14 cellular contexts compared by ENCODE assay signal in genomic region chr12:42707312-42707711, GRCh38.
DNase-seq lines count a peak whose midpoint lies in the region; ATAC-seq and TF ChIP-seq lines count a peak whose summit lies in the region.
"Had no signal": no experiment of that assay in that cellular context is flagged by ENCODE, and none has a peak within 500 bp of the region (broad histone marks: within the 10 kb centered on the region; RNA-seq: fewer than 3 reads in every experiment).

No MANE protein-coding gene starts in this region.

- H3K9me3 ChIP-seq in IMR-90 (ENCODE audit: control insufficient read depth, insufficient read depth, low read length) (no peaks in the 10 kb centered on the region), neural cell (ENCODE audit: low read length) (no peaks in the 10 kb centered on the region)

- dilution Hi-C loops in IMR-90 (cut with HindIII; ENCODE audit: low sequenced_read_pairs, unreplicated experiment), result no loop called here

- H3K56ac ChIP-seq in IMR-90 (ENCODE audit: extremely low read depth, insufficient read depth, low read length), result no peak overlapping the region

- no peaks in the 10 kb centered on the region for H3K9me1 ChIP-seq in IMR-90 (ENCODE audit: insufficient read depth, low read length)

- intact Hi-C loops in IMR-90 (cut with micrococcal nuclease), result loop anchor here (10.0 kb wide), 1 partner anchor 627 kb away; no protein-coding TSS in a partner anchor

- H2BK5ac ChIP-seq in IMR-90 (ENCODE audit: low read depth, low read length, poor library complexity, severe bottlenecking), result no peak overlapping the region

- TF ChIP-seq CTCF in IMR-90 (conservative IDR thresholded peaks at IDR 0.05; ENCODE audit: low read depth, low read length), result no peak
- TF ChIP-seq CTCF in neural cell (IDR thresholded peaks at IDR 0.05; ENCODE audit: poor library complexity, severe bottlenecking), result no peak

- H4K5ac ChIP-seq in IMR-90 (ENCODE audit: low read depth, low read length), result no peak overlapping the region

- H3K9ac ChIP-seq in IMR-90 (ENCODE audit: low read depth, low read length) (no peak overlapping the region), neural cell (ENCODE audit: low read length) (no peak overlapping the region)
- H3K9ac ChIP-seq: GM23248 had no signal

- no peak overlapping the region for H2BK120ac ChIP-seq in IMR-90 (ENCODE audit: low read depth, low read length)

- no peak overlapping the region for H3K4me3 ChIP-seq in IMR-90 (ENCODE audit: insufficient read depth, low read depth, low read length)
- no peak overlapping the region for H3K4me3 ChIP-seq in neural cell (ENCODE audit: low read length)
- H3K4me3 ChIP-seq: GM23248 had no signal

- no peak overlapping the region for H2BK15ac ChIP-seq in IMR-90 (ENCODE audit: low read depth, low read length)

- no peaks in the 10 kb centered on the region for H3K79me2 ChIP-seq in neural cell (replicated peaks; ENCODE audit: insufficient read depth, low read length)

- no peak for ATAC-seq in IMR-90 (ENCODE audit: low read depth)

- no peak overlapping the region for H2BK20ac ChIP-seq in IMR-90 (ENCODE audit: low read depth, low read length)

- no peaks in the 10 kb centered on the region for H3K9me2 ChIP-seq in neural cell (ENCODE audit: insufficient read depth, low read length)

- H3K4ac ChIP-seq in IMR-90 (ENCODE audit: low read depth, low read length), result no peak overlapping the region

- no peak overlapping the region for H3K18ac ChIP-seq in IMR-90 (ENCODE audit: low read depth, low read length)

- in situ Hi-C loops in IMR-90 (cut with MboI; ENCODE audit: low sequenced_read_pairs), result no loop called here

- no peak overlapping the region for H4K8ac ChIP-seq in IMR-90 (ENCODE audit: low read depth in 2 of 2, low read length in 2 of 2)

- H3K79me1 ChIP-seq in IMR-90 (ENCODE audit: low read depth in 1 of 2, low read length in 2 of 2), result no peaks in the 10 kb centered on the region

- no peak overlapping the region for H3K14ac ChIP-seq in IMR-90 (replicated peaks; ENCODE audit: low read depth, low read length)

- H3K36me3 ChIP-seq in IMR-90 (ENCODE audit: control insufficient read depth, insufficient read depth, low read length) (no peaks in the 10 kb centered on the region), neural cell (ENCODE audit: insufficient read depth, low read length) (no peaks in the 10 kb centered on the region)

- H4K91ac ChIP-seq in IMR-90 (ENCODE audit: insufficient read depth, low read depth, low read length), result no peak overlapping the region

- TF ChIP-seq EP300 in neural cell (conservative IDR thresholded peaks at IDR 0.05; ENCODE audit: poor library complexity, severe bottlenecking), result no peak

- POLR2A ChIA-PET in IMR-90 (lab: Charles Lee; ENCODE audit: unreplicated experiment), result no interaction called here

- H2AFZ ChIP-seq in IMR-90 (replicated peaks; ENCODE audit: low read length, poor library complexity) (no peak overlapping the region), neural cell (ENCODE audit: low read depth, low read length) (no peak overlapping the region)
- H2AFZ ChIP-seq: GM23248 had no signal

- H4K20me1 ChIP-seq in IMR-90 (ENCODE audit: insufficient read depth, low read length) (no peaks in the 10 kb centered on the region), neural cell (ENCODE audit: insufficient read depth) (no peaks in the 10 kb centered on the region)

- TF ChIP-seq POLR2A in IMR-90 (IDR thresholded peaks at IDR 0.05; ENCODE audit: low read depth, low read length), result no peak

- H3K27ac ChIP-seq in IMR-90 (ENCODE audit: insufficient read depth, low read length) (no peak overlapping the region), neural cell (ENCODE audit: low read length) (peak overlapping the region; percentile 42)
- H3K27ac ChIP-seq: GM23248 had no signal

- H3F3A ChIP-seq in neural cell (ENCODE audit: insufficient read depth, low read length, poor library complexity, severe bottlenecking), result no peaks in the 10 kb centered on the region

- H3K4me2 ChIP-seq in IMR-90 (ENCODE audit: low read depth, low read length), result no peak overlapping the region
- H3K4me2 ChIP-seq in neural cell (ENCODE audit: low read length), result no peak overlapping the region

- TF ChIP-seq RAD21 in IMR-90 (IDR thresholded peaks at IDR 0.05; ENCODE audit: low read length) (no peak), neural cell (conservative IDR thresholded peaks at IDR 0.05) (no peak)

- DNase-seq in COLO829 (ENCODE audit: low spot score) (peak; percentile 80), IMR-90 (no peak), GM19240 (ENCODE audit: insufficient read length, low spot score) (no peak), NCI-H2107 treated with DMSO at 0.1 percent for 48 hours (lab: John Stamatoyannopoulos, UW; ENCODE audit: unreplicated experiment) (no peak), SW 1271 (lab: John Stamatoyannopoulos, UW) (no peak)
- DNase-seq: C1 segment of cervical spinal cord; Caco-2; CD4-positive, alpha-beta memory T cell; DMS153; DND-41; GM23248; H7; HCEC 1CT had no signal

- WGBS in IMR-90 (ENCODE audit: extremely low coverage in 2 of 2, insufficient read length in 1 of 2), 2 experiments, result 83% methylated on average over 1 of the region's 2 CpGs; no CpG with 5 or more reads in 1 of the 2 experiments

- H2AK5ac ChIP-seq in IMR-90 (ENCODE audit: low read depth, low read length), result 0 out of 2 replicates have a peak overlapping the region, but pooled peaks have one; percentile 20

- CTCF ChIA-PET in IMR-90 (lab: Yijun Ruan, JAX), result no interaction called here

- H2AK9ac ChIP-seq in IMR-90 (replicated peaks; ENCODE audit: low read depth, low read length, poor library complexity), result no peak overlapping the region

- no peak overlapping the region for H3K23ac ChIP-seq in IMR-90 (ENCODE audit: low read depth, low read length)

- H3K27me3 ChIP-seq in IMR-90 (ENCODE audit: control insufficient read depth, insufficient read depth, low read length) (no peaks in the 10 kb centered on the region), neural cell (ENCODE audit: insufficient read depth, low read depth, low read length) (no peaks in the 10 kb centered on the region)

- H3K4me1 ChIP-seq in IMR-90 (ENCODE audit: control insufficient read depth, insufficient read depth, low read length), result peaks cover 2% of the 10 kb centered on the region; the same call in 1 of the 2 replicates
- H3K4me1 ChIP-seq: Caco-2 had no signal

- BruUV-seq in IMR-90 (replicated peaks; lab: Mats Ljungman, UMichigan), result no TSS peak

TF ChIP-seq in IMR-90, 13 proteins besides CTCF, POLR2A, EP300 and RAD21:
- TF ChIP-seq CHD1 (IDR thresholded peaks at IDR 0.05; ENCODE audit: low read depth, low read length), result no peak
- TF ChIP-seq MXI1 (IDR thresholded peaks at IDR 0.05; ENCODE audit: borderline replicate concordance, low read depth, low read length), result no peak
- no peak for TF ChIP-seq MAZ (IDR thresholded peaks at IDR 0.05; ENCODE audit: borderline replicate concordance, low read depth, low read length)

TF ChIP-seq in neural cell, 6 proteins besides CTCF, POLR2A, EP300 and RAD21:
- no peak for TF ChIP-seq POLR2AphosphoS5 (IDR thresholded peaks at IDR 0.05)
TF ChIP-seq in neural cell: peak in this region for 0.
